ENCODE assay signal across 8 cellular contexts in the genomic region with DNA sequence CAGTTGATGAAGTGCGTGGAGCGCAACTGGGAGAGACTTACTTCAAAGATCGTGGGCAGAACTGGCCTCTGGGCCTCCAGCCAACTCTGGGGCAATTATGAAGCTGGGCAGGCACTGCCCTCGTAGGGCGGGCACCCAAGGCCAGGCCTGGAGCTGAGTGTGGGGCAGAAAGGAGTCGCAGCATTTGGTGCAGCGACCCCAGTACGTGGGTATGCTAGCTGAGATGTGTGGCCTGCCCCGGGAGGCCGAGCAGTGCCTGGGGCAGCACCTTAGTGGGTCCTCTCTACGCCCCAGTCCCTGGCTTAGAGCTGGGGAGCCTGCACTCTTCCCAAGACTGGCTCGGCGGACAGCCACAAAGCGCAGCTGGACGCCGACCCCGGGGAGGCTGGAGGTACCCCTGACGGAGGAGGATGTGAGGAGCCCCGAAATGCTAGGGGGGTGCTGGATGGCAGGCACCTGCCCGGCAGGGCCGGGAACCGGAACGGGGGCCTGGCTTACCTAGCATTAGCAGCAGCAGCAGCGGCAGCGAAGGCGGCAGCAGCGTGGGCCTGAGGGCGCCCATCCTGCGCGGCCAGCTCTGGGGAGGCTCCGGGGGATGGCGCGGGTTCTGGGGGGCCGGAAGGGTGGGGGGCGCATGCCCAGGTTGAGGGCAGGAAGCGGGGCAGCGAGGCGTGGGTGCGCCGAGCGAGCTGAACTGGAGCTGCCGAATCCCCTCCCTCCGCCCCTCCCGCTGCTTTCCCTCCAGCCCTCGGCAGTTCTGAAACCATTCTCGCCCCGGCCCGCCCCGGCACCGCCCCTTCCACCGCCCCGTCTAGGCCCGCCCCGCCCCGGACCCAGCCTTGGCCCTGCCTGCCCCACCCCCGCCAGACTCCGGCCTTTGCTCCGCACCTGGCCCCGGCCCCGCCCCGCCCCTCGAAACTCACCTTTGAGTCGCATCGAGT. TPM values are rescaled to one million over a fixed set of nuclear protein-coding genes. Genes with fewer than 3 reads are reported as not detected.
DNase-seq lines count a peak whose midpoint lies in the region; ATAC-seq and TF ChIP-seq lines count a peak whose summit lies in the region.

A gene with protein sequence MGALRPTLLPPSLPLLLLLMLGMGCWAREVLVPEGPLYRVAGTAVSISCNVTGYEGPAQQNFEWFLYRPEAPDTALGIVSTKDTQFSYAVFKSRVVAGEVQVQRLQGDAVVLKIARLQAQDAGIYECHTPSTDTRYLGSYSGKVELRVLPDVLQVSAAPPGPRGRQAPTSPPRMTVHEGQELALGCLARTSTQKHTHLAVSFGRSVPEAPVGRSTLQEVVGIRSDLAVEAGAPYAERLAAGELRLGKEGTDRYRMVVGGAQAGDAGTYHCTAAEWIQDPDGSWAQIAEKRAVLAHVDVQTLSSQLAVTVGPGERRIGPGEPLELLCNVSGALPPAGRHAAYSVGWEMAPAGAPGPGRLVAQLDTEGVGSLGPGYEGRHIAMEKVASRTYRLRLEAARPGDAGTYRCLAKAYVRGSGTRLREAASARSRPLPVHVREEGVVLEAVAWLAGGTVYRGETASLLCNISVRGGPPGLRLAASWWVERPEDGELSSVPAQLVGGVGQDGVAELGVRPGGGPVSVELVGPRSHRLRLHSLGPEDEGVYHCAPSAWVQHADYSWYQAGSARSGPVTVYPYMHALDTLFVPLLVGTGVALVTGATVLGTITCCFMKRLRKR (minus strand): TSS at position 709 of the 941 bp plus-strand sequence. CDS start 147 bp downstream, at position 562.

- H3K36me3 ChIP-seq in KOPT-K1 (ENCODE audit: insufficient read depth, low read length), result peaks cover 16% of the 10 kb centered on the region; the same call in 1 of the 2 replicates
- no peaks in the 10 kb centered on the region for H3K36me3 ChIP-seq in SJCRH30
- H3K36me3 ChIP-seq in suprapubic skin, result peaks cover 17% of the 10 kb centered on the region

- peak; percentile 30 for ATAC-seq in GM21576 (IDR thresholded peaks at IDR 0.05; ENCODE audit: unreplicated experiment)

- peak within 1 kb of the TSS; percentile 74 for H3K27ac ChIP-seq in KOPT-K1 (ENCODE audit: low read depth, low read length, poor library complexity, severe bottlenecking)
- H3K27ac ChIP-seq in SJCRH30, result no peak within 1 kb of the TSS
- H3K27ac ChIP-seq in suprapubic skin, result peak within 1 kb of the TSS; percentile 84

- H3K4me1 ChIP-seq in SJCRH30 (peaks cover 15% of the 10 kb centered on the region), suprapubic skin (peaks cover 59% of the 10 kb centered on the region)

- H3K27me3 ChIP-seq in SJCRH30 (no peaks in the 10 kb centered on the region), suprapubic skin (no peaks in the 10 kb centered on the region)

- H3K9me3 ChIP-seq in KOPT-K1 (ENCODE audit: insufficient read depth, low read length, poor library complexity, severe bottlenecking), result no peaks in the 10 kb centered on the region
- no peaks in the 10 kb centered on the region for H3K9me3 ChIP-seq in SJCRH30 (replicated peaks)
- no peaks in the 10 kb centered on the region for H3K9me3 ChIP-seq in suprapubic skin

- TF ChIP-seq POLR2A in suprapubic skin (IDR thresholded peaks at IDR 0.05), result no peak

- WGBS in suprapubic skin, result 3% methylated on average over 21 of the region's 64 CpGs

- no peak for TF ChIP-seq EP300 in suprapubic skin (IDR thresholded peaks at IDR 0.05)

- no peak for TF ChIP-seq CTCF in suprapubic skin (IDR thresholded peaks at IDR 0.05)

- DNase-seq in D341Med (ENCODE audit: low spot score) (peak; percentile 94), SJCRH30 (peak; percentile 80), activated gamma-delta T cell treated with Interleukin-2 at 50 U/mL for 16 hours (peak; percentile 93), foreskin melanocyte (peak; percentile 52), nucleus accumbens (lab: John Stamatoyannopoulos, UW) (peak in 54 of 56 donors; percentile 72 to 98 (median 94)), suprapubic skin (ENCODE audit: low spot score in 2 of 2) (peak; percentile 96 to 97)

- H3K4me3 ChIP-seq in SJCRH30, result peak within 1 kb of the TSS; percentile 62
- H3K4me3 ChIP-seq in suprapubic skin, result peak within 1 kb of the TSS; percentile 79

RNA-seq across cellular contexts. Expression of the gene that starts here (rescaled TPM):
- 5.4 and 6.8 TPM in 2 replicates for total RNA-seq in SJCRH30 (2014; rRNA removed; shearing (Covaris generic))
- total RNA-seq in suprapubic skin, result 10 to 100 TPM; 44.1 to 90.5 (median 50.8) TPM
